Comparison of ENCODE assay signal across 15 cellular contexts in the genomic region with DNA sequence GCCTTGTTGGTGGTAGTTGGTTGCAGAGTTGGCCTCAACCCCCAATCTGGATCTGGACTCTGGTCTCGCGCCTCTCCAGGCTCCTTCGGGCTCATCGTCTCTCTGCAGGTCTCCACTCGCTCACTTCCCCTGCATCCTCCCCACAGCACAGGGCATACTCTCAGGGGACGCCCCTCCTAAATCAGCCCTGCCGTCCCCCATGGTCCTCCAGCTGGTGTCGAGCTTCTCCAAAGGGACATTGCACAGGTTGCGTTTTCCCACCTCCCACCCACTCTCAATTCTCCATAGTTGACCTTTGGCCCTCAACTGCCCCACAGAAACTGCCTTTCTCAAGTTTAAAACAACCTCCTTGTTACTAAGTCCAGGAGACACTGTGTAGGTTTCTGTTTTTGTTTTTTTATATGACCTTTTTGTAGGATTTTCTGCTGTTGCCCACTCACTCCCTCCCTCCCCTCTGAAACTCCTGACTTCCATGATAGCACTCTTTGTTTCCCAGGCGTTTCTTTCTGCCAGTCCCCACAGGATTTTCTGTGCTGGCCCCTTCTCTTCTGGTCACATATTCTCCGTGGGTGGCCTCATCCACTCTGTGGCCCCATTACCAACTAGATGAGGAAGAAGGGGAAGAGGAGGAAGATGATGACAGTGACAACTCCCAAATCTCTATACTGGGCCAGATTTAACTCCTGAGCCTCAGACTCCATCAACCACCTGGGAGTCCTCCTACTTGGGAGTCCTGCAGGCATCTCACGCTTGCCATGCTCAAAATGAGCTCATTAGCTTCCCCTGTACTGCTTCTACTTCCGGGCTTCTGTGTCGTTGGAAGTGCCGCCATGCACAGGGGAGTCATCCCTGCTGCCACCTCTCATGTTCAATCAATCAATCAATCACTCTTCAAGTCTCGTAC.
"Had no signal": no experiment of that assay in that cellular context is flagged by ENCODE, and none has a peak within 500 bp of the region (broad histone marks: within the 10 kb centered on the region; RNA-seq: fewer than 3 reads in every experiment).

No MANE protein-coding gene starts in this region.

- DNase-seq: activated CD4-positive, alpha-beta T cell treated with anti-CD3 and anti-CD28 coated beads, Interleukin-2, amount 10 ng/mL, durations not matched to agents 24 days and 14 days; activated naive CD4-positive, alpha-beta T cell treated with anti-CD3 and anti-CD28 coated beads for 36 hours; activated T-cell treated with anti-CD3 and anti-CD28 coated beads for 4 hours; body of pancreas; cerebellar nuclear complex; dermis blood vessel endothelial cell; esophagus squamous epithelium; foreskin fibroblast; spleen; stimulated activated CD4-positive, alpha-beta T cell treated with anti-CD3 and anti-CD28 coated beads, Interleukin-1b, Interleukin-23, amount 100 ng/mL, for 48 hours; stimulated activated naive CD4-positive, alpha-beta T cell; substantia nigra; transverse colon had no signal

- H3K4me3 ChIP-seq: body of pancreas, esophagus squamous epithelium, spleen, transverse colon had no signal

- H3K9me3 Mint-ChIP-seq: activated CD4-positive, alpha-beta T cell treated with anti-CD3 and anti-CD28 coated beads, Interleukin-2, amount 10 ng/mL, durations not matched to agents 24 days and 14 days; activated naive CD4-positive, alpha-beta T cell treated with anti-CD3 and anti-CD28 coated beads for 36 hours; activated T-helper 17 cell treated with anti-CD3 and anti-CD28 coated beads, Interleukin-2, amount 50 U/mL, for 72 hours; WTC11 had no signal

- H3K9me3 ChIP-seq: body of pancreas, esophagus squamous epithelium, spleen, transverse colon had no signal

- H3K27ac ChIP-seq: body of pancreas, esophagus squamous epithelium, spleen, transverse colon had no signal

- H3K4me3 Mint-ChIP-seq: activated CD4-positive, alpha-beta T cell treated with anti-CD3 and anti-CD28 coated beads, Interleukin-2, amount 10 ng/mL, durations not matched to agents 24 days and 14 days; activated naive CD4-positive, alpha-beta T cell treated with anti-CD3 and anti-CD28 coated beads for 36 hours; activated T-helper 17 cell treated with anti-CD3 and anti-CD28 coated beads, Interleukin-2, amount 50 U/mL, for 72 hours; WTC11 had no signal

- H3K4me1 ChIP-seq: esophagus squamous epithelium had no signal

- H3K27ac Mint-ChIP-seq: activated CD4-positive, alpha-beta T cell treated with anti-CD3 and anti-CD28 coated beads, Interleukin-2, amount 10 ng/mL, durations not matched to agents 24 days and 14 days; activated naive CD4-positive, alpha-beta T cell treated with anti-CD3 and anti-CD28 coated beads for 36 hours; activated T-helper 17 cell treated with anti-CD3 and anti-CD28 coated beads, Interleukin-2, amount 50 U/mL, for 72 hours had no signal

- H3K36me3 ChIP-seq: esophagus squamous epithelium, spleen, transverse colon had no signal

- H3K27me3 ChIP-seq: body of pancreas, spleen, transverse colon had no signal

- H3K36me3 Mint-ChIP-seq: WTC11 had no signal
